In the genomic region with DNA sequence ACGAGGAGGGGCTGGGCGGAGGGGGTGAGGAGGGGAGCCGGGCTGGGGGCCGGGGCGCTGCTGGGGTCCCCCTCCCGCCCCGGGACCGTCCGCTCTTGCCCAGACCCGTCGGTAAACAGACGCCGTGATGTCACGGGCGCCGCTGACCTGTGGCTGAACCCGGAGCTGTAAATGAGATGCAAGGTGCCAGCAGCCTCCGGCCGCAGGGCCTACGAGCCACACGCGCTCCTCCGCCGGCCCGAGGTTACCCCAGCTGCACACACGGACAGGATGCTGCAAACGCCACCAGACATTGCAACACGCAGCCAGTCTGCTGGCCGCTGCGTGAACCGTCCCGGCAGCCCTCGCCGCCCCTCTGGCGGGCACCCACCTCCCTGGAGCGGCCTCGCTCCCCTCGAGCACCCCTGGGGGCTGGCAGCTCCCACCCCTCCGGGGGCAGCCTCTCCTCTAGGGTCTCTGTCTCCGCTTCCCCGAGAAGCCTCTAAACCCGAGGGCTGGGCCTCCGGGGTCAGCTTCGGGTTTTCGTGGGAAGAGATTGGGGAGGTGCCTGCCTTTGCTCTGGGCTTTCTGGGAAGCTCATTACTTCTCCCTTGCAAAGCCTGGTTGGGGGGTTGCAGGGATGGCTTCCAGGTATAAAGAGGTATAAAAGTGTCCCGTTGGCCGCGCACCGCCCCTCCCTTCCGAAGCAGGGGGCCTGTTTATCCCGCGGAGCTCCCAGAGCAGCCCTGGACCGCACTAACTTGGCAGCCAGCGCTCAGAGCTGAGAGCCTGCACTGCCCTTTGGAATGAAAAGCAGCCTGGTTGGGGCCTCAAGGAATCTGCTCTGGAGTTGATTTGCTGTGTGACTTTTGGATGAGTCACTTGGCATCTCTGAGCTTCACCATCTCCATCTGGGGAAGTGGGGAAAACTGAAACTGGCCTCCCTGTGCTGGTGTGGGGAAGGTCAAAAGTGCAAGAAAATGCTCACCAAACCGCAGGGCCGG, we compare ENCODE assay signal across 8 cellular contexts. TPM values are rescaled to one million over a fixed set of nuclear protein-coding genes. Genes with fewer than 3 reads are reported as not detected.
A peak's percentile ranks its signal among the peaks of the same experiment; 100 is the strongest.
DNase-seq lines count a peak whose midpoint lies in the region; ATAC-seq and TF ChIP-seq lines count a peak whose summit lies in the region.

No MANE protein-coding gene starts in this region.

- H3K14ac ChIP-seq in mesenchymal stem cell (ENCODE audit: low read length in 2 of 2): no peak overlapping the region

- H4K91ac ChIP-seq in mesenchymal stem cell (ENCODE audit: low read length): no peak overlapping the region

- no peak overlapping the region for H2BK120ac ChIP-seq in mesenchymal stem cell (ENCODE audit: low read depth, low read length)

- H2BK5ac ChIP-seq in mesenchymal stem cell (ENCODE audit: low read depth, low read length, poor library complexity, severe bottlenecking): no peak overlapping the region

- no peaks in the 10 kb centered on the region for H3K27me3 ChIP-seq in BE2C
- no peaks in the 10 kb centered on the region for H3K27me3 ChIP-seq in RWPE2 (ENCODE audit: insufficient read depth, poor library complexity, severe bottlenecking)
- H3K27me3 ChIP-seq in mesenchymal stem cell (ENCODE audit: control insufficient read depth in 1 of 2, insufficient read depth in 1 of 2, low read length in 2 of 2): peaks cover 0 to 20% of the 10 kb centered on the region in 2 experiments
- H3K27me3 ChIP-seq in thyroid gland: no peaks in the 10 kb centered on the region

- peak overlapping the region; percentile 71 for H3K27ac ChIP-seq in RWPE2 (ENCODE audit: poor library complexity, severe bottlenecking)
- H3K27ac ChIP-seq in mesenchymal stem cell (ENCODE audit: low read length, poor library complexity, severe bottlenecking): peak overlapping the region; percentile 33
- H3K27ac ChIP-seq in thyroid gland: peak overlapping the region; percentile 85 to 97 (median 94)

- TF ChIP-seq POLR2A in thyroid gland (IDR thresholded peaks at IDR 0.05): peak in 1 of 2 donors; percentile 25

- intact Hi-C loops in thyroid gland (cut with DNase I): no loop called here

- no peak overlapping the region for H3K18ac ChIP-seq in mesenchymal stem cell (ENCODE audit: low read depth in 1 of 2, low read length in 2 of 2)

- ATAC-seq in RWPE2 (ENCODE audit: low read depth) (peak; percentile 75), HG03045 (IDR thresholded peaks at IDR 0.05; ENCODE audit: unreplicated experiment) (no peak)

- H3K9me3 ChIP-seq in BE2C (no peaks in the 10 kb centered on the region), RWPE2 (ENCODE audit: severe bottlenecking) (no peaks in the 10 kb centered on the region), mesenchymal stem cell (ENCODE audit: control insufficient read depth, low read length) (no peaks in the 10 kb centered on the region), thyroid gland (no peaks in the 10 kb centered on the region)

- H2BK12ac ChIP-seq in mesenchymal stem cell (ENCODE audit: low read length in 2 of 2): no peak overlapping the region

- no peak overlapping the region for H2AK5ac ChIP-seq in mesenchymal stem cell (ENCODE audit: low read length, severe bottlenecking)

- peak overlapping the region; percentile 32 for H2AFZ ChIP-seq in mesenchymal stem cell (ENCODE audit: low read depth, low read length)

- peak overlapping the region; percentile 83 for H3K9ac ChIP-seq in mesenchymal stem cell (ENCODE audit: low read length)

- peak overlapping the region; percentile 85 for H3K4me2 ChIP-seq in mesenchymal stem cell (ENCODE audit: low read length, poor library complexity, severe bottlenecking)

- H3K4me3 ChIP-seq in BE2C (ENCODE audit: low read depth, low read length): peak overlapping the region; percentile 44
- H3K4me3 ChIP-seq in RWPE2 (ENCODE audit: severe bottlenecking): peak overlapping the region; percentile 13
- no peak overlapping the region for H3K4me3 ChIP-seq in epithelial cell of esophagus (ENCODE audit: low read length)
- H3K4me3 ChIP-seq in mesenchymal stem cell (ENCODE audit: insufficient read depth in 1 of 2, low read depth in 1 of 2, low read length in 2 of 2): peak overlapping the region; percentile 10 to 69
- H3K4me3 ChIP-seq in thyroid gland (replicated peaks in 1 of 3): peak overlapping the region in 1 of 3 donors; percentile 13

- no peak overlapping the region for H3K23ac ChIP-seq in mesenchymal stem cell (ENCODE audit: low read length in 2 of 2)

- DNase-seq in BE2C (peak; percentile 48), GOT3 (lab: John Stamatoyannopoulos, UW) (peak; percentile 56), RWPE2 (ENCODE audit: low spot score) (peak; percentile 88), epithelial cell of esophagus (ENCODE audit: low read depth) (peak; percentile 57), mesenchymal stem cell (peak; percentile 95), thyroid gland (peak; percentile 82 to 83), NCI-H345 treated with DMSO at 0.1 percent for 48 hours (lab: John Stamatoyannopoulos, UW; ENCODE audit: unreplicated experiment) (no peak)

- H3K79me1 ChIP-seq in mesenchymal stem cell (replicated peaks; ENCODE audit: low read length, poor library complexity, severe bottlenecking): no peaks in the 10 kb centered on the region

- no peaks in the 10 kb centered on the region for H3K4me1 ChIP-seq in BE2C
- peaks cover 29% of the 10 kb centered on the region for H3K4me1 ChIP-seq in RWPE2 (ENCODE audit: insufficient read depth, poor library complexity, severe bottlenecking)
- H3K4me1 ChIP-seq in mesenchymal stem cell (ENCODE audit: control insufficient read depth, insufficient read depth, low read depth, low read length): peaks cover 19% of the 10 kb centered on the region
- peaks cover 74 to 92% of the 10 kb centered on the region in 2 donors for H3K4me1 ChIP-seq in thyroid gland

- no peaks in the 10 kb centered on the region for H3K36me3 ChIP-seq in BE2C
- no peaks in the 10 kb centered on the region; the same call in 1 of the 2 replicates for H3K36me3 ChIP-seq in RWPE2 (ENCODE audit: low read depth)
- no peaks in the 10 kb centered on the region for H3K36me3 ChIP-seq in mesenchymal stem cell (ENCODE audit: control insufficient read depth in 1 of 2, insufficient read depth in 2 of 2, low read depth in 1 of 2, low read length in 2 of 2)
- H3K36me3 ChIP-seq in thyroid gland: no peaks in the 10 kb centered on the region

- no peak overlapping the region for H2BK15ac ChIP-seq in mesenchymal stem cell (ENCODE audit: low read depth, poor library complexity, severe bottlenecking)

- H3K4ac ChIP-seq in mesenchymal stem cell (ENCODE audit: low read depth in 1 of 2, low read length in 2 of 2): no peak overlapping the region

- WGBS in mesenchymal stem cell: 2% methylated on average over 53 of the region's 56 CpGs
- WGBS in thyroid gland, 2 donors: 29 to 45% methylated on average over 7 to 22 of the region's 56 CpGs

- no peak for TF ChIP-seq CTCF in BE2C (IDR thresholded peaks at IDR 0.05; ENCODE audit: low read depth, low read length)
- TF ChIP-seq CTCF in RWPE2 (IDR thresholded peaks at IDR 0.05; ENCODE audit: poor library complexity, severe bottlenecking): no peak
- no peak for TF ChIP-seq CTCF in epithelial cell of esophagus (IDR thresholded peaks at IDR 0.05; ENCODE audit: insufficient read depth, low read depth, low read length, missing control alignments)
- TF ChIP-seq CTCF in thyroid gland (IDR thresholded peaks at IDR 0.05): no peak

- H4K8ac ChIP-seq in mesenchymal stem cell (ENCODE audit: low read length): no peak overlapping the region

RNA-seq across cellular contexts. Expression of a gene that starts 21.9 kb away (rescaled TPM):
- polyA plus RNA-seq in BE2C (2012; ENCODE audit: insufficient read depth, insufficient read length, low read depth): 0.36 TPM
- polyA plus RNA-seq in mesenchymal stem cell (2013, experiment 1 of 2): 0.30 TPM
- polyA plus RNA-seq in mesenchymal stem cell (2013, experiment 2 of 2): 0.34 TPM
- 100 to 1,000 TPM; 181 to 304 (median 268) TPM for total RNA-seq in thyroid gland

RNA-seq across cellular contexts. Expression of a gene that starts 47.8 kb away (rescaled TPM):
- not detected for polyA plus RNA-seq in BE2C (2012; ENCODE audit: insufficient read depth, insufficient read length, low read depth)
- not detected for polyA plus RNA-seq in mesenchymal stem cell (2013, experiment 1 of 2)
- not detected for polyA plus RNA-seq in mesenchymal stem cell (2013, experiment 2 of 2)
- not detected for total RNA-seq in thyroid gland

Comparison
In these comparisons a context has a peak if more than half of its experiments do, and no peak if none do; other contexts are left out.
1. H3K27ac ChIP-seq: peak in every context shown above with its lines; median percentile 94 in thyroid gland; 71 in RWPE2; 33 in mesenchymal stem cell.